In genomic region chr17:58005031-58005727, GRCh38 we compare ENCODE assay signal across 8 cellular contexts. TPM values are rescaled to one million over a fixed set of nuclear protein-coding genes. Genes with fewer than 3 reads are reported as not detected.
DNase-seq lines count a peak whose midpoint lies in the region; ATAC-seq and TF ChIP-seq lines count a peak whose summit lies in the region.

No MANE protein-coding gene starts in this region.

- H3K9ac ChIP-seq in NT2/D1 (ENCODE audit: insufficient read length, low read depth), result peak overlapping the region; percentile 99
- peak overlapping the region; percentile 67 for H3K9ac ChIP-seq in endocrine pancreas (ENCODE audit: control insufficient read depth, insufficient read depth, low read length)

- peak overlapping the region; percentile 100 for H3K27ac Mint-ChIP-seq in progenitor cell of endocrine pancreas

- H3K36me3 ChIP-seq in NT2/D1 (ENCODE audit: insufficient read depth, insufficient read length, low read length), result peaks cover 62% of the 10 kb centered on the region
- H3K36me3 ChIP-seq in endocrine pancreas (ENCODE audit: control insufficient read depth, insufficient read depth, low read length), result no peaks in the 10 kb centered on the region

- TF ChIP-seq CTCF in progenitor cell of endocrine pancreas (IDR thresholded peaks at IDR 0.05; ENCODE audit: unreplicated experiment) (no peak), omental fat pad (IDR thresholded peaks at IDR 0.05) (no peak)

- H3K27me3 Mint-ChIP-seq in progenitor cell of endocrine pancreas, result no peaks in the 10 kb centered on the region

- H3K36me3 Mint-ChIP-seq in progenitor cell of endocrine pancreas (ENCODE audit: insufficient read depth), result peaks cover 27% of the 10 kb centered on the region

- H3K4me1 Mint-ChIP-seq in progenitor cell of endocrine pancreas (ENCODE audit: low read depth), result peaks cover 32% of the 10 kb centered on the region

- H3K4me1 ChIP-seq in NT2/D1 (ENCODE audit: insufficient read depth, insufficient read length), result no peaks in the 10 kb centered on the region
- H3K4me1 ChIP-seq in endocrine pancreas (ENCODE audit: control insufficient read depth, insufficient read depth, low read length), result peaks cover 32% of the 10 kb centered on the region

- H3K4me3 ChIP-seq in NT2/D1 (ENCODE audit: insufficient read length, low read depth), result peak overlapping the region; percentile 99
- peak overlapping the region; percentile 98 for H3K4me3 ChIP-seq in endocrine pancreas (ENCODE audit: control insufficient read depth, insufficient read depth, low read length)

- no peaks in the 10 kb centered on the region for H3K27me3 ChIP-seq in NT2/D1 (ENCODE audit: insufficient read depth, insufficient read length)
- no peaks in the 10 kb centered on the region for H3K27me3 ChIP-seq in endocrine pancreas (ENCODE audit: control insufficient read depth, insufficient read depth, low read length)

- peak overlapping the region; percentile 99 for H3K4me3 Mint-ChIP-seq in progenitor cell of endocrine pancreas (ENCODE audit: low read depth)

- no peak for ATAC-seq in GM18907 (IDR thresholded peaks at IDR 0.05; ENCODE audit: unreplicated experiment)
- no peak for ATAC-seq in omental fat pad (ENCODE audit: low FRiP score)

- DNase-seq in GF-D8 (lab: John Stamatoyannopoulos, UW), result peak; percentile 13
- DNase-seq in NT2/D1 (ENCODE audit: low read depth, low spot score), result no peak
- no peak for DNase-seq in progenitor cell of endocrine pancreas (ENCODE audit: low spot score, unreplicated experiment)
- no peak for DNase-seq in stimulated activated naive CD4-positive, alpha-beta T cell treated with Interleukin-2 at 50 U/mL for 16 hours (lab: John Stamatoyannopoulos, UW)
- DNase-seq in omental fat pad (ENCODE audit: low spot score), result no peak
- DNase-seq in NCI-H1105 (lab: John Stamatoyannopoulos, UW), result no peak

- H3K9me3 Mint-ChIP-seq in progenitor cell of endocrine pancreas (ENCODE audit: low read depth), result no peaks in the 10 kb centered on the region

- H3K9me3 ChIP-seq in NT2/D1 (ENCODE audit: insufficient read depth, low read length) (no peaks in the 10 kb centered on the region), endocrine pancreas (ENCODE audit: control insufficient read depth, low read length) (no peaks in the 10 kb centered on the region)

RNA-seq across cellular contexts. Expression of gene SRSF1, which starts 1.9 kb away (rescaled TPM):
- total RNA-seq in progenitor cell of endocrine pancreas (319 and 326 TPM in 2 replicates), omental fat pad (100 to 1,000 TPM; 181 to 274 (median 182) TPM)

RNA-seq across cellular contexts. Expression of gene VEZF1, which starts 17.1 kb away (rescaled TPM):
- total RNA-seq in progenitor cell of endocrine pancreas (103 and 110 TPM in 2 replicates), omental fat pad (10 to 100 TPM; 45.1 to 50.6 (median 47.6) TPM)

RNA-seq across cellular contexts. Expression of gene CUEDC1, which starts 50.0 kb away (rescaled TPM):
- total RNA-seq in progenitor cell of endocrine pancreas (29.2 and 30.8 TPM in 2 replicates), omental fat pad (10 to 100 TPM; 17.1 to 25.7 (median 22.1) TPM)
